ENCODE assay signal across 11 cellular contexts in the genomic region with DNA sequence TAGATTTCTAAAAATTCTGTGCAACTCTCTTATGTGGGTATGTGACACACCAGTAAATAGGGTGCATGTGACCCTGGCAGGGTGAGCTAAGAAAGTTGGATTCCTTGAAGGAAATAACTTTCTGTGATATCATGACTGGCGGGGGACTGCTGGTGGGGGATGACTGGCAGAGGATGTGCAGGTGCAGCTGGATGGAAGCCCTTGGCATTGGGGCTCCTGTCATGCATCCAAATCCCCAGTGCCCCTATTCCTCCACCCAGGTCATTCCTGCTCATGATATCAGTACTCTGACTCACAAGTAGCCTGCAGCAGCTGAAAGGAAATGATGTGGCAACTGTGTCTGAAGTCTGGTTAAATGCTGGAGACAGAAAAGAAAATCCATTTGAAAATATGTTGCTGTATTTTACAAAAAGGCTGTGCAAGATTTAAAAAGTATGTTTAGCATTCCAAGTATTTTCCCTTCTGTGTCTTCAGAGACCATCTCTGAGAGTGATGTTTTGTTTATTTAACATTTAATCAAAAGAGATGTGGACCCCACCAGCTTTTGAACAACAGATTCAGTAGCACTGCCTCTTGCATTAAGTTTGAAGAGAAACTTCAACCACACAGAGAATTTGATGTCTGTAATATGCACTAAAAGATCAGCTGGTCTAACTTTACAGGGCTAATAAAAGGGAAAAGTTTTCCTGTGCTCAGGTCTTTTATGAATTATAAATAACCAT. TPM values are rescaled to one million over a fixed set of nuclear protein-coding genes. Genes with fewer than 3 reads are reported as not detected.
DNase-seq lines count a peak whose midpoint lies in the region; ATAC-seq, FAIRE-seq and TF ChIP-seq lines count a peak whose summit lies in the region.
"Had no signal": no experiment of that assay in that cellular context is flagged by ENCODE, and none has a peak within 500 bp of the region (broad histone marks: within the 10 kb centered on the region; RNA-seq: fewer than 3 reads in every experiment).

No MANE protein-coding gene starts in this region.

- H3K27me3 ChIP-seq in right cardiac atrium (ENCODE audit: control insufficient read depth, insufficient read depth) (no peaks in the 10 kb centered on the region), foreskin keratinocyte (no peaks in the 10 kb centered on the region)

- WGBS in right cardiac atrium, result 43% methylated on average over 1 of the region's 1 CpG

- FAIRE-seq in urothelium cell line (lab: Jason Lieb, UNC), result peak; percentile 66
- FAIRE-seq: colon had no signal

- ATAC-seq in right cardiac atrium (peak; percentile 60 to 86), Right ventricle myocardium inferior (no peak), foreskin keratinocyte (peak; percentile 97)

- H3K9ac ChIP-seq in SK-N-MC (ENCODE audit: insufficient read length), result peak overlapping the region; percentile 7

- H3K27ac ChIP-seq in right cardiac atrium (ENCODE audit: low read length), result no peak overlapping the region
- peak overlapping the region; percentile 88 for H3K27ac ChIP-seq in SK-N-MC
- no peak overlapping the region for H3K27ac ChIP-seq in foreskin keratinocyte

- no peak for DNase-seq in right cardiac atrium
- DNase-seq in Right ventricle myocardium inferior (ENCODE audit: missing footprints), result no peak
- no peak for DNase-seq in SK-N-MC (ENCODE audit: low read depth, low spot score)
- DNase-seq in foreskin keratinocyte, result peak; percentile 70 to 89
- peak; percentile 82 for DNase-seq in urothelium cell line (ENCODE audit: low spot score)
- no peak for DNase-seq in stimulated activated naive CD4-positive, alpha-beta T cell (lab: John Stamatoyannopoulos, UW)
- DNase-seq in stimulated activated CD4-positive, alpha-beta T cell treated with anti-CD3 and anti-CD28 coated beads, Interleukin-4, amount 100 ng/mL, for 24 hours, result no peak
- no peak for DNase-seq in effector CD8-positive, alpha-beta T cell (lab: John Stamatoyannopoulos, UW)
- DNase-seq: activated CD4-positive, alpha-beta T cell treated with anti-CD3 and anti-CD28 coated beads, Interleukin-2, amount 10 ng/mL, durations not matched to agents 24 days and 14 days had no signal

- H3K4me3 ChIP-seq in right cardiac atrium (ENCODE audit: low read length) (no peak overlapping the region), SK-N-MC (peak overlapping the region; percentile 34)
- H3K4me3 ChIP-seq: lung had no signal

- no peak for TF ChIP-seq CTCF in foreskin keratinocyte (conservative IDR thresholded peaks at IDR 0.05)

- H3K9me3 ChIP-seq in right cardiac atrium (ENCODE audit: control insufficient read depth, low read length) (no peaks in the 10 kb centered on the region), SK-N-MC (ENCODE audit: low read depth, low read length) (no peaks in the 10 kb centered on the region)

- H3K4me1 ChIP-seq in right cardiac atrium (ENCODE audit: control insufficient read depth, insufficient read depth, low read length), result no peaks in the 10 kb centered on the region
- peaks cover 12% of the 10 kb centered on the region for H3K4me1 ChIP-seq in foreskin keratinocyte

- intact Hi-C loops in right cardiac atrium (cut with DNase I) (loop anchor here in 1 of 4 donors (10.0 kb wide), 1 partner anchor 149 kb away; a partner anchor contains a TSS), Right ventricle myocardium inferior (cut with DNase I) (no loop called here)

- H3K36me3 ChIP-seq in SK-N-MC (ENCODE audit: insufficient read depth, low read length), result no peaks in the 10 kb centered on the region

RNA-seq across cellular contexts. Expression of a gene that starts 17.9 kb away (rescaled TPM):
- total RNA-seq in right cardiac atrium (1 to 10 TPM; 6.3 to 7.9 (median 7.3) TPM), Right ventricle myocardium inferior (8.1 TPM), foreskin keratinocyte (6.4 and 6.8 TPM in 2 replicates)
- polyA plus RNA-seq in right cardiac atrium (2.5 TPM), foreskin keratinocyte (1.4 and 1.6 TPM in 2 replicates)

Comparison
In these comparisons a context has a peak if more than half of its experiments do, and no peak if none do; other contexts are left out.
1. DNase-seq: peak in foreskin keratinocyte (2 of 2) and urothelium cell line (single experiment); none in right cardiac atrium (0 of 3), Right ventricle myocardium inferior (single experiment), SK-N-MC (single experiment), stimulated activated naive CD4-positive, alpha-beta T cell (0 of 6), stimulated activated CD4-positive, alpha-beta T cell treated with anti-CD3 and anti-CD28 coated beads, Interleukin-4, amount 100 ng/mL, for 24 hours (single experiment) and effector CD8-positive, alpha-beta T cell (single experiment).